22 cellular contexts compared by ENCODE assay signal in the genomic region with DNA sequence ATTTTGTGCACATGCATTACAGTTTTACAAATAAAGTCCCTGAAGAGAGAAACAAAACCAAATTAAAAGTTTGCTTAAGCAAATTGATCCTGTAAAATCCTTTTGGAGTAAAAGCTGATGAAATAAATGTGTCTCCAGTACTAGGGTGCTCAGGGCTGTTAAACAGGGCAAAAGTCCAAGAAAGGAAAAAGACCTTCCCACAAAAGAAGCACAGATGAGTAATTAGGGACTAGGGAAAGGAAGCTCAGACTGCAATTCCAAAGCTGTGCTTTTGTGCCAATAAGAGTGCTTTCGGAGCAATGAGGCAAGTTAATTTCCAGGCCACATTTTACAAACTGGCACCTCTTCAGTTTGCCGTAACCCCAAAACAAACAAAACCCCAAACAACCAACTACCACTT. TPM values are rescaled to one million over a fixed set of nuclear protein-coding genes. Genes with fewer than 3 reads are reported as not detected.
A peak's percentile ranks its signal among the peaks of the same experiment; 100 is the strongest.
DNase-seq lines count a peak whose midpoint lies in the region; ATAC-seq and TF ChIP-seq lines count a peak whose summit lies in the region.
"Had no signal": no experiment of that assay in that cellular context is flagged by ENCODE, and none has a peak within 500 bp of the region (broad histone marks: within the 10 kb centered on the region; RNA-seq: fewer than 3 reads in every experiment).

No MANE protein-coding gene starts in this region.

- H3K79me1 ChIP-seq in neuronal stem cell (ENCODE audit: low read depth, low read length) = no peaks in the 10 kb centered on the region

- H2AK5ac ChIP-seq in neuronal stem cell (ENCODE audit: low read depth, low read length) = no peak overlapping the region

- no peak overlapping the region for H2BK120ac ChIP-seq in neuronal stem cell (ENCODE audit: low read depth, low read length)

- H3K9me3 Mint-ChIP-seq in GM23338 = no peaks in the 10 kb centered on the region
- H3K9me3 Mint-ChIP-seq: activated CD4-positive, alpha-beta memory T cell treated with anti-CD3 and anti-CD28 coated beads, Interleukin-2, amount 10 ng/mL, durations not matched to agents 7 days and 5 days; activated naive CD4-positive, alpha-beta T cell treated with anti-CD3 and anti-CD28 coated beads for 36 hours had no signal

- H3K14ac ChIP-seq in neuronal stem cell (ENCODE audit: low read length) = no peak overlapping the region

- H3K27me3 ChIP-seq in GM23338 (ENCODE audit: insufficient read depth) = no peaks in the 10 kb centered on the region
- peaks cover 0 to 34% (median 0%) of the 10 kb centered on the region in 3 experiments for H3K27me3 ChIP-seq in neuronal stem cell (ENCODE audit: control insufficient read depth in 3 of 3, insufficient read depth in 3 of 3, low read depth in 1 of 3, low read length in 3 of 3)
- H3K27me3 ChIP-seq: upper lobe of right lung had no signal

- H2BK12ac ChIP-seq in neuronal stem cell (ENCODE audit: low read length) = no peak overlapping the region

- no peaks in the 10 kb centered on the region for H3K79me2 ChIP-seq in GM23338 (replicated peaks; ENCODE audit: insufficient read depth)

- H3K27ac Mint-ChIP-seq in GM23338 = no peak overlapping the region
- H3K27ac Mint-ChIP-seq: activated CD4-positive, alpha-beta memory T cell treated with anti-CD3 and anti-CD28 coated beads, Interleukin-2, amount 10 ng/mL, durations not matched to agents 7 days and 5 days; activated naive CD4-positive, alpha-beta T cell treated with anti-CD3 and anti-CD28 coated beads for 36 hours had no signal

- no peaks in the 10 kb centered on the region; the same call in 1 of the 2 replicates for H3K9me2 ChIP-seq in GM23338 (ENCODE audit: insufficient read depth)

- H3F3A ChIP-seq in GM23338 (replicated peaks; ENCODE audit: low read depth) = no peaks in the 10 kb centered on the region

- no peak overlapping the region for H2BK5ac ChIP-seq in neuronal stem cell (ENCODE audit: low read length)

- no peaks in the 10 kb centered on the region for H3K27me3 Mint-ChIP-seq in GM23338 (ENCODE audit: insufficient read depth, low read depth, poor library complexity)

- TF ChIP-seq CTCF in GM23338 (conservative IDR thresholded peaks at IDR 0.05; ENCODE audit: low read depth in 2 of 2) (no peak), mucosa of descending colon (IDR thresholded peaks at IDR 0.05) (no peak)

- DNase-seq in GM23338 (ENCODE audit: low spot score) (no peak), NCI-H446 treated with DMSO at 0.1 percent for 48 hours (lab: John Stamatoyannopoulos, UW) (peak; percentile 84), dermis blood vessel endothelial cell (peak; percentile 44), neuronal stem cell (ENCODE audit: low spot score) (no peak), mucosa of descending colon (no peak), posterior cingulate gyrus (no peak)
- DNase-seq: activated CD4-positive, alpha-beta memory T cell treated with anti-CD3 and anti-CD28 coated beads, Interleukin-2, amount 10 ng/mL, durations not matched to agents 7 days and 5 days; activated CD4-positive, CD25-positive, alpha-beta regulatory T cell; activated naive CD4-positive, alpha-beta T cell treated with anti-CD3 and anti-CD28 coated beads for 36 hours; activated T-cell treated with anti-CD3 and anti-CD28 coated beads, Interleukin-2, amount 50 U/mL, for 1 hour; effector CD8-positive, alpha-beta T cell; glutamatergic neuron; NCI-H2227 treated with DMSO at 0.1 percent for 48 hours; RPMI8226; stimulated activated CD4-positive, alpha-beta T cell treated with anti-CD3 and anti-CD28 coated beads, Interleukin-12 subunit alpha, Interleukin-12 subunit beta, amount 100 ng/mL, for 4 hours; upper lobe of right lung had no signal

- ATAC-seq in GM23338 (no peak), GM21576 (IDR thresholded peaks at IDR 0.05; ENCODE audit: unreplicated experiment) (no peak), mucosa of descending colon (no peak), HG03442 (IDR thresholded peaks at IDR 0.05; ENCODE audit: unreplicated experiment) (no peak)
- ATAC-seq: esophagus mucosa, HepG2, left lobe of liver, upper lobe of right lung had no signal

- no peak overlapping the region for H3K4ac ChIP-seq in neuronal stem cell (ENCODE audit: low read length)

- WGBS in neuronal stem cell (ENCODE audit: extremely low coverage in 2 of 2, insufficient read length in 2 of 2, insufficient replicate concordance in 1 of 2), 2 donors = 100% methylated on average over 1 of the region's 2 CpGs; no CpG with 5 or more reads in 1 of the 2 donors

- no peaks in the 10 kb centered on the region for H3K36me3 Mint-ChIP-seq in GM23338 (ENCODE audit: low read depth)

- no peak overlapping the region for H2BK15ac ChIP-seq in neuronal stem cell (ENCODE audit: low read length)

- H3K4me3 Mint-ChIP-seq in GM23338 = no peak overlapping the region
- H3K4me3 Mint-ChIP-seq: activated CD4-positive, alpha-beta memory T cell treated with anti-CD3 and anti-CD28 coated beads, Interleukin-2, amount 10 ng/mL, durations not matched to agents 7 days and 5 days; activated naive CD4-positive, alpha-beta T cell treated with anti-CD3 and anti-CD28 coated beads for 36 hours had no signal

- H3K9me3 ChIP-seq in neuronal stem cell (replicated peaks in 1 of 2; ENCODE audit: control insufficient read depth in 2 of 2, insufficient read depth in 1 of 2, low read depth in 1 of 2, low read length in 2 of 2) (no peaks in the 10 kb centered on the region), mucosa of descending colon (no peaks in the 10 kb centered on the region)
- H3K9me3 ChIP-seq: upper lobe of right lung had no signal

- no peak overlapping the region for H4K8ac ChIP-seq in neuronal stem cell (ENCODE audit: low read depth, low read length)

- intact Hi-C loops in mucosa of descending colon (cut with DNase I, micrococcal nuclease) = no loop called here
- intact Hi-C loops in posterior cingulate gyrus (cut with DNase I) = no loop called here

- H3K4me2 ChIP-seq in GM23338 (peak overlapping the region; percentile 54; the same call in 1 of the 2 replicates), neuronal stem cell (ENCODE audit: insufficient read depth, low read length, poor library complexity, severe bottlenecking) (peak overlapping the region; percentile 12)

- H2AFZ ChIP-seq in GM23338 (peak overlapping the region; percentile 34; the same call in 1 of the 2 replicates), neuronal stem cell (ENCODE audit: low read length) (no peak overlapping the region)

- H3K9ac ChIP-seq in neuronal stem cell (ENCODE audit: low read depth, low read length, poor library complexity) = no peak overlapping the region

- peak overlapping the region; percentile 8; the same call in 1 of the 2 replicates for H3K4me3 ChIP-seq in GM23338
- H3K4me3 ChIP-seq in neuronal stem cell (ENCODE audit: low read length in 2 of 2) = no peak overlapping the region
- no peak overlapping the region for H3K4me3 ChIP-seq in mucosa of descending colon
- H3K4me3 ChIP-seq: upper lobe of right lung had no signal

- H3K36me3 ChIP-seq in GM23338 (ENCODE audit: insufficient read depth) (no peaks in the 10 kb centered on the region), neuronal stem cell (replicated peaks in 1 of 2; ENCODE audit: control insufficient read depth in 2 of 2, insufficient read depth in 2 of 2, low read length in 2 of 2) (no peaks in the 10 kb centered on the region), mucosa of descending colon (ENCODE audit: low read depth) (no peaks in the 10 kb centered on the region)
- H3K36me3 ChIP-seq: upper lobe of right lung had no signal

- no peak overlapping the region for H3K23ac ChIP-seq in neuronal stem cell (ENCODE audit: low read depth, low read length, poor library complexity)

- H3K4me1 ChIP-seq in GM23338 (ENCODE audit: insufficient read depth) = peaks cover 11% of the 10 kb centered on the region; the same call in 1 of the 2 replicates
- H3K4me1 ChIP-seq in neuronal stem cell (ENCODE audit: control insufficient read depth in 2 of 2, insufficient read depth in 1 of 2, low read depth in 1 of 2, low read length in 2 of 2) = peaks cover 0 to 19% of the 10 kb centered on the region in 2 donors
- no peaks in the 10 kb centered on the region for H3K4me1 ChIP-seq in mucosa of descending colon (ENCODE audit: low read depth)

- no peaks in the 10 kb centered on the region for H4K20me1 ChIP-seq in GM23338 (replicated peaks; ENCODE audit: insufficient read depth)

- H3K4me1 Mint-ChIP-seq in GM23338 = peaks cover 16% of the 10 kb centered on the region
- H3K4me1 Mint-ChIP-seq: activated CD4-positive, alpha-beta memory T cell treated with anti-CD3 and anti-CD28 coated beads, Interleukin-2, amount 10 ng/mL, durations not matched to agents 7 days and 5 days had no signal

- no peak overlapping the region for H4K91ac ChIP-seq in neuronal stem cell (ENCODE audit: low read depth, low read length, poor library complexity)

- H3K18ac ChIP-seq in neuronal stem cell (ENCODE audit: low read length) = no peak overlapping the region

- no peak overlapping the region; the same call in 1 of the 2 replicates for H3K27ac ChIP-seq in GM23338 (ENCODE audit: low read depth)
- no peak overlapping the region for H3K27ac ChIP-seq in neuronal stem cell (replicated peaks; ENCODE audit: low read length)
- H3K27ac ChIP-seq: upper lobe of right lung had no signal

TF ChIP-seq in GM23338, 12 proteins besides CTCF, POLR2A, EP300 and RAD21 (continues in another document):
- no peak for TF ChIP-seq NANOG (IDR thresholded peaks at IDR 0.05; ENCODE audit: borderline replicate concordance)
- TF ChIP-seq, protein P1, sequence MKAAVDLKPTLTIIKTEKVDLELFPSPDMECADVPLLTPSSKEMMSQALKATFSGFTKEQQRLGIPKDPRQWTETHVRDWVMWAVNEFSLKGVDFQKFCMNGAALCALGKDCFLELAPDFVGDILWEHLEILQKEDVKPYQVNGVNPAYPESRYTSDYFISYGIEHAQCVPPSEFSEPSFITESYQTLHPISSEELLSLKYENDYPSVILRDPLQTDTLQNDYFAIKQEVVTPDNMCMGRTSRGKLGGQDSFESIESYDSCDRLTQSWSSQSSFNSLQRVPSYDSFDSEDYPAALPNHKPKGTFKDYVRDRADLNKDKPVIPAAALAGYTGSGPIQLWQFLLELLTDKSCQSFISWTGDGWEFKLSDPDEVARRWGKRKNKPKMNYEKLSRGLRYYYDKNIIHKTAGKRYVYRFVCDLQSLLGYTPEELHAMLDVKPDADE (IDR thresholded peaks at IDR 0.05) = no peak

RNA-seq across cellular contexts. Expression of a gene that starts 10.4 kb away (rescaled TPM):
- total RNA-seq in GM23338 (2014; rRNA removed; shearing (Covaris generic)) = 8.1 and 9.8 TPM in 2 replicates
- polyA plus RNA-seq in GM23338 (2016; fragmentation: Nextera tagmentation; extraction: Ambion mirVana) = 2.4 and 3.2 TPM in 2 replicates
- total RNA-seq in dermis blood vessel endothelial cell (0.84 and 0.85 TPM in 2 replicates), mucosa of descending colon (under 1 TPM in 2 of 3 donors, not detected in 1; 0.09 to 0.25 TPM)
- polyA plus RNA-seq in neuronal stem cell (2013, experiment 1 of 2) = 1.4 TPM
- polyA plus RNA-seq in neuronal stem cell (2013, experiment 2 of 2) = 1.7 TPM
- total RNA-seq: activated CD4-positive, alpha-beta memory T cell treated with anti-CD3 and anti-CD28 coated beads, Interleukin-2, amount 10 ng/mL, durations not matched to agents 7 days and 5 days; activated naive CD4-positive, alpha-beta T cell treated with anti-CD3 and anti-CD28 coated beads for 36 hours; HepG2; mononuclear cell had no signal
- polyA plus RNA-seq: HepG2 had no signal

Comparison
In these comparisons a context has a peak if more than half of its experiments do, and no peak if none do; other contexts are left out.
1. DNase-seq: peak in NCI-H446 treated with DMSO at 0.1 percent for 48 hours (single experiment) and dermis blood vessel endothelial cell (single experiment); none in GM23338 (single experiment), neuronal stem cell (single experiment), mucosa of descending colon (0 of 3) and posterior cingulate gyrus (0 of 10).